20 cellular contexts compared by ENCODE assay signal in genomic region chr12:106586535-106586802, GRCh38. TPM values are rescaled to one million over a fixed set of nuclear protein-coding genes. Genes with fewer than 3 reads are reported as not detected.
A peak's percentile ranks its signal among the peaks of the same experiment; 100 is the strongest.
DNase-seq lines count a peak whose midpoint lies in the region; ATAC-seq and TF ChIP-seq lines count a peak whose summit lies in the region.
"Had no signal": no experiment of that assay in that cellular context is flagged by ENCODE, and none has a peak within 500 bp of the region (broad histone marks: within the 10 kb centered on the region; RNA-seq: fewer than 3 reads in every experiment).

No MANE protein-coding gene starts in this region.

- peaks cover 83% of the 10 kb centered on the region for H3K27me3 ChIP-seq in H7 (ENCODE audit: control insufficient read depth, insufficient read depth, low read length)
- H3K27me3 ChIP-seq in neural cell (ENCODE audit: insufficient read depth, low read depth, low read length) = peaks cover 92% of the 10 kb centered on the region

- H3K36me3 ChIP-seq in H7 (replicated peaks; ENCODE audit: control insufficient read depth, insufficient read depth, low read length) (no peaks in the 10 kb centered on the region), neural cell (ENCODE audit: insufficient read depth, low read length) (no peaks in the 10 kb centered on the region)
- H3K36me3 ChIP-seq: adrenal gland, BLaER1, thyroid gland had no signal

- H3K4me2 ChIP-seq in neural cell (ENCODE audit: low read length) = peak overlapping the region; percentile 59
- H3K4me2 ChIP-seq: BLaER1 had no signal

- no peak overlapping the region for H3K27ac ChIP-seq in neural cell (ENCODE audit: low read length)
- H3K27ac ChIP-seq: adrenal gland, BLaER1, thyroid gland had no signal

- TF ChIP-seq EP300 in neural cell (conservative IDR thresholded peaks at IDR 0.05; ENCODE audit: poor library complexity, severe bottlenecking) = no peak

- H4K20me1 ChIP-seq in neural cell (ENCODE audit: insufficient read depth) = no peaks in the 10 kb centered on the region

- TF ChIP-seq RAD21 in neural cell (conservative IDR thresholded peaks at IDR 0.05) = no peak

- DNase-seq in COLO668 (lab: John Stamatoyannopoulos, UW; ENCODE audit: unreplicated experiment) (peak; percentile 49), H7 (peak; percentile 62), ecto neural progenitor cell (ENCODE audit: low spot score) (peak; percentile 59), SW 1271 (lab: John Stamatoyannopoulos, UW) (no peak), G401 (ENCODE audit: low spot score) (no peak), NK-92 (lab: John Stamatoyannopoulos, UW; ENCODE audit: unreplicated experiment) (no peak)
- no peak for DNase-seq in activated CD4-positive, alpha-beta T cell treated with anti-CD3 and anti-CD28 coated beads for 36 hours
- DNase-seq: activated CD4-positive, alpha-beta T cell treated with anti-CD3 and anti-CD28 coated beads for 4 hours; adrenal gland; NCI-H1694 treated with DMSO at 0.1 percent for 48 hours; NCI-H526 treated with DMSO at 0.1 percent for 48 hours; RPMI8226; thyroid gland had no signal

- H3K27ac Mint-ChIP-seq in activated CD4-positive, alpha-beta T cell treated with anti-CD3 and anti-CD28 coated beads for 36 hours = no peak overlapping the region
- H3K27ac Mint-ChIP-seq: dendritic cell treated with granulocyte-macrophage colony-stimulating factor and Interleukin-4, amounts not matched to agents 40 ng/mL and 50 ng/mL, for 4 days; memory B cell had no signal

- no peak for ATAC-seq in activated CD4-positive, alpha-beta T cell treated with anti-CD3 and anti-CD28 coated beads for 36 hours

- no peaks in the 10 kb centered on the region for H3K79me2 ChIP-seq in neural cell (replicated peaks; ENCODE audit: insufficient read depth, low read length)

- H3K9me2 ChIP-seq in neural cell (ENCODE audit: insufficient read depth, low read length) = no peaks in the 10 kb centered on the region

- no peak overlapping the region for H3K9ac ChIP-seq in neural cell (ENCODE audit: low read length)
- H3K9ac ChIP-seq: BLaER1 had no signal

- H3K9me3 ChIP-seq in neural cell (ENCODE audit: low read length) = no peaks in the 10 kb centered on the region
- H3K9me3 ChIP-seq: adrenal gland, thyroid gland had no signal

- H3K36me3 Mint-ChIP-seq in activated CD4-positive, alpha-beta T cell treated with anti-CD3 and anti-CD28 coated beads for 36 hours (ENCODE audit: low read depth) = no peaks in the 10 kb centered on the region
- H3K36me3 Mint-ChIP-seq: memory B cell had no signal

- H3K27me3 Mint-ChIP-seq in activated CD4-positive, alpha-beta T cell treated with anti-CD3 and anti-CD28 coated beads for 36 hours = peaks cover 73% of the 10 kb centered on the region

- POLR2A ChIA-PET in activated CD4-positive, alpha-beta T cell treated with anti-CD3 and anti-CD28 coated beads for 36 hours (lab: Charles Lee) = no interaction called here

- H3K4me1 Mint-ChIP-seq in activated CD4-positive, alpha-beta T cell treated with anti-CD3 and anti-CD28 coated beads for 36 hours = peaks cover 28% of the 10 kb centered on the region

- in situ Hi-C loops in G401 (cut with HindIII; ENCODE audit: low sequenced_read_pairs) = no loop called here

- H3K4me3 ChIP-seq in H7 (ENCODE audit: insufficient read depth, low read depth, low read length) (peak overlapping the region; percentile 49), neural cell (ENCODE audit: low read length) (peak overlapping the region; percentile 69)
- H3K4me3 ChIP-seq: adrenal gland, BLaER1 had no signal

- no peaks in the 10 kb centered on the region for H3K9me3 Mint-ChIP-seq in activated CD4-positive, alpha-beta T cell treated with anti-CD3 and anti-CD28 coated beads for 36 hours (ENCODE audit: low read depth)
- H3K9me3 Mint-ChIP-seq: dendritic cell treated with granulocyte-macrophage colony-stimulating factor and Interleukin-4, amounts not matched to agents 40 ng/mL and 50 ng/mL, for 4 days; memory B cell had no signal

- H2AFZ ChIP-seq in neural cell (ENCODE audit: low read depth, low read length) = no peak overlapping the region

- no peak for TF ChIP-seq CTCF in neural cell (IDR thresholded peaks at IDR 0.05; ENCODE audit: poor library complexity, severe bottlenecking)

- no peak overlapping the region for H3K4me3 Mint-ChIP-seq in activated CD4-positive, alpha-beta T cell treated with anti-CD3 and anti-CD28 coated beads for 36 hours
- H3K4me3 Mint-ChIP-seq: dendritic cell treated with granulocyte-macrophage colony-stimulating factor and Interleukin-4, amounts not matched to agents 40 ng/mL and 50 ng/mL, for 4 days; memory B cell had no signal

- H3F3A ChIP-seq in neural cell (ENCODE audit: insufficient read depth, low read length, poor library complexity, severe bottlenecking) = no peaks in the 10 kb centered on the region

- intact Hi-C loops in activated CD4-positive, alpha-beta T cell treated with anti-CD3 and anti-CD28 coated beads for 36 hours (cut with DNase I, micrococcal nuclease) = loop anchor here in 1 of 2 experiments (10.0 kb wide), 1 partner anchor 338 kb away; no protein-coding TSS in a partner anchor

- CTCF ChIA-PET in activated CD4-positive, alpha-beta T cell treated with anti-CD3 and anti-CD28 coated beads for 36 hours (lab: Charles Lee) = no interaction called here

TF ChIP-seq in neural cell, 6 proteins besides CTCF, POLR2A, EP300 and RAD21:
- TF ChIP-seq POLR2AphosphoS5 (IDR thresholded peaks at IDR 0.05) = peak; percentile 3
- TF ChIP-seq REST (IDR thresholded peaks at IDR 0.05; ENCODE audit: borderline replicate concordance) = no peak

RNA-seq across cellular contexts. Expression of gene RFX4, which starts 3.7 kb away (rescaled TPM):
- total RNA-seq in H7 (2014; rRNA removed; shearing (Covaris generic)) = 0.83 and 1.1 TPM in 2 replicates
- polyA plus RNA-seq in neural cell = 0.22 TPM in 1 of 2 replicates, not detected in the other
- 0.49 and 1.4 TPM in 2 replicates for polyA minus RNA-seq in neural cell
- total RNA-seq in activated CD4-positive, alpha-beta T cell treated with anti-CD3 and anti-CD28 coated beads for 36 hours = not detected
- not detected in 2 replicates for total RNA-seq in G401 (2014; rRNA removed; shearing (Covaris generic))
- total RNA-seq: adrenal gland; fibroblast of lung; LHCN-M2; T-helper 1 cell treated with Interleukin-12 subunit alpha and Interleukin-12 subunit beta and Interleukin-4 antibody, amounts not matched to agents 30 ng/mL and 1 ng/mL, for 36 hours had no signal
- polyA plus RNA-seq: fibroblast of lung had no signal

Comparison
In these comparisons a context has a peak if more than half of its experiments do, and no peak if none do; other contexts are left out.
1. DNase-seq: peak in COLO668 (single experiment), H7 (single experiment) and ecto neural progenitor cell (single experiment); none in activated CD4-positive, alpha-beta T cell treated with anti-CD3 and anti-CD28 coated beads for 36 hours (single experiment), SW 1271 (0 of 2), G401 (single experiment) and NK-92 (single experiment).